ENCODE assay signal across 26 cellular contexts in the genomic region with DNA sequence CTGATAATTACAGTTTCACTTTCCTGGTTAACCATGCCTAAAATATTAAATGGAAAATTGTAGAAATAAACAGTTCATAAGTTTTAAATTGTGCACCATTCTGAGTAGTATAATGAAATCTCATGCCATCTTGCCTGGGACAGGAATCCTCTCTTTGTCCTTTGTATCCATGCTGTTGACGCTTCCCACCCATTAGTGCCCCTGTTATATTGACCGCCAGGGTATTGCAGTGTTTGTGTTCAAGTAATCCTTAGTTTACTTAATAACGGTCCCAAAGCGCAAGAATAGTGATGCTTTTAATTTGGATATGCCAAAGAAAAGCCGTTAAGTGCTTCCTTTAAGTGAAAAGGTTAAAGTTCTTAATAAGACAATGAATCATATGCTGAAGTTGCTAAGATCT. TPM values are rescaled to one million over a fixed set of nuclear protein-coding genes. Genes with fewer than 3 reads are reported as not detected.
DNase-seq lines count a peak whose midpoint lies in the region; ATAC-seq and TF ChIP-seq lines count a peak whose summit lies in the region.
"Had no signal": no experiment of that assay in that cellular context is flagged by ENCODE, and none has a peak within 500 bp of the region (broad histone marks: within the 10 kb centered on the region; RNA-seq: fewer than 3 reads in every experiment).

No MANE protein-coding gene starts in this region.

- CTCF ChIA-PET in Calu3 (lab: Charles Lee): no interaction called here
- CTCF ChIA-PET in mammary epithelial cell (lab: Charles Lee; ENCODE audit: low non-redundant PET): no interaction called here

- no peak overlapping the region for H2AFZ ChIP-seq in mammary epithelial cell (ENCODE audit: low read depth, low read length)

- BruUV-seq in Calu3 (replicated peaks; lab: Mats Ljungman, UMichigan): no TSS peak
- BruUV-seq in mammary epithelial cell (replicated peaks; lab: Mats Ljungman, UMichigan): no TSS peak

- H3K4me1 ChIP-seq in mammary epithelial cell (ENCODE audit: insufficient read depth, low read length): no peaks in the 10 kb centered on the region

- H3K4me3 ChIP-seq in mammary epithelial cell (replicated peaks in 1 of 3; ENCODE audit: insufficient read depth in 1 of 3, low read depth in 2 of 3, low read length in 3 of 3): no peak overlapping the region
- H3K4me3 ChIP-seq: adrenal gland, body of pancreas, ovary, right atrium auricular region, SK-N-MC had no signal

- no peak overlapping the region for H3K27ac ChIP-seq in mammary epithelial cell (ENCODE audit: insufficient read depth, low read depth, low read length)
- H3K27ac ChIP-seq: adrenal gland, body of pancreas, ovary, right atrium auricular region, SK-N-MC had no signal

- no peaks in the 10 kb centered on the region for H3K27me3 ChIP-seq in mammary epithelial cell (ENCODE audit: insufficient read depth, low read length)
- H3K27me3 ChIP-seq: adrenal gland, body of pancreas, ovary, right atrium auricular region had no signal

- no peak for ATAC-seq in central memory CD8-positive, alpha-beta T cell (replicated peaks; ENCODE audit: extremely low read depth, poor library complexity, severe bottlenecking)
- ATAC-seq: body of pancreas, left colon had no signal

- no peak overlapping the region for H3K4me2 ChIP-seq in mammary epithelial cell (ENCODE audit: insufficient read depth, low read depth, low read length)

- peak overlapping the region; percentile 77 for H3K27ac Mint-ChIP-seq in activated naive CD4-positive, alpha-beta T cell treated with anti-CD3 and anti-CD28 coated beads, Interleukin-2, amount 50 U/mL, for 24 hours
- peak overlapping the region; percentile 67 for H3K27ac Mint-ChIP-seq in Calu3 (ENCODE audit: unreplicated experiment)
- no peak overlapping the region for H3K27ac Mint-ChIP-seq in central memory CD8-positive, alpha-beta T cell (ENCODE audit: low read depth)
- peak overlapping the region; percentile 9 for H3K27ac Mint-ChIP-seq in progenitor cell of endocrine pancreas
- H3K27ac Mint-ChIP-seq: T-helper 1 cell treated with Interleukin-12 subunit alpha and Interleukin-12 subunit beta and Interleukin-4 antibody, amounts not matched to agents 30 μg/mL and 1 μg/mL, for 36 hours; type B pancreatic cell had no signal

- H3K9me3 ChIP-seq in mammary epithelial cell (replicated peaks; ENCODE audit: insufficient read depth, low read length): no peaks in the 10 kb centered on the region
- H3K9me3 ChIP-seq: adrenal gland, body of pancreas, ovary, right atrium auricular region had no signal

- no peak overlapping the region for H3K9ac ChIP-seq in mammary epithelial cell (ENCODE audit: insufficient read depth, low read length)

- peaks cover 86% of the 10 kb centered on the region for H3K79me2 ChIP-seq in mammary epithelial cell (ENCODE audit: insufficient read depth, low read length)

- intact Hi-C loops in Calu3 (cut with micrococcal nuclease; ENCODE audit: unreplicated experiment) (no loop called here), mammary epithelial cell (cut with micrococcal nuclease) (no loop called here)

- H3K36me3 Mint-ChIP-seq in activated naive CD4-positive, alpha-beta T cell treated with anti-CD3 and anti-CD28 coated beads, Interleukin-2, amount 50 U/mL, for 24 hours: peaks cover 4% of the 10 kb centered on the region
- H3K36me3 Mint-ChIP-seq in Calu3 (ENCODE audit: insufficient read depth, unreplicated experiment) (peaks cover 8% of the 10 kb centered on the region), progenitor cell of endocrine pancreas (ENCODE audit: insufficient read depth) (peaks cover 1% of the 10 kb centered on the region)
- peaks cover 2% of the 10 kb centered on the region for H3K36me3 Mint-ChIP-seq in central memory CD8-positive, alpha-beta T cell (ENCODE audit: insufficient read depth)
- H3K36me3 Mint-ChIP-seq: immature natural killer cell had no signal

- H3K4me3 Mint-ChIP-seq in activated naive CD4-positive, alpha-beta T cell treated with anti-CD3 and anti-CD28 coated beads, Interleukin-2, amount 50 U/mL, for 24 hours: no peak overlapping the region
- peak overlapping the region; percentile 60 for H3K4me3 Mint-ChIP-seq in Calu3 (ENCODE audit: low read depth, unreplicated experiment)
- H3K4me3 Mint-ChIP-seq in central memory CD8-positive, alpha-beta T cell: peak overlapping the region; percentile 1
- no peak overlapping the region for H3K4me3 Mint-ChIP-seq in progenitor cell of endocrine pancreas (ENCODE audit: low read depth)
- H3K4me3 Mint-ChIP-seq: immature natural killer cell; T-helper 1 cell treated with Interleukin-12 subunit alpha and Interleukin-12 subunit beta and Interleukin-4 antibody, amounts not matched to agents 30 μg/mL and 1 μg/mL, for 36 hours; type B pancreatic cell had no signal

- H3K27me3 Mint-ChIP-seq in activated naive CD4-positive, alpha-beta T cell treated with anti-CD3 and anti-CD28 coated beads, Interleukin-2, amount 50 U/mL, for 24 hours: no peaks in the 10 kb centered on the region
- no peaks in the 10 kb centered on the region for H3K27me3 Mint-ChIP-seq in Calu3 (ENCODE audit: unreplicated experiment)
- H3K27me3 Mint-ChIP-seq in central memory CD8-positive, alpha-beta T cell: no peaks in the 10 kb centered on the region
- H3K27me3 Mint-ChIP-seq in progenitor cell of endocrine pancreas: no peaks in the 10 kb centered on the region
- H3K27me3 Mint-ChIP-seq: type B pancreatic cell had no signal

- dilution Hi-C loops in mammary epithelial cell (cut with HindIII; ENCODE audit: low sequenced_read_pairs): no loop called here

- TF ChIP-seq CTCF in Calu3 (IDR thresholded peaks at IDR 0.05; ENCODE audit: unreplicated experiment) (no peak), progenitor cell of endocrine pancreas (IDR thresholded peaks at IDR 0.05; ENCODE audit: unreplicated experiment) (no peak), mammary epithelial cell (conservative IDR thresholded peaks at IDR 0.05 in 1 of 2, IDR thresholded peaks at IDR 0.05 in 1 of 2; ENCODE audit: extremely low read depth in 1 of 2, insufficient read depth in 1 of 2, low read depth in 1 of 2, low read length in 2 of 2) (no peak)

- 96% methylated on average over 5 of the region's 5 CpGs for WGBS in mammary epithelial cell (ENCODE audit: low coverage, missing lambda C conversion rate)

- H3K9me3 Mint-ChIP-seq in activated naive CD4-positive, alpha-beta T cell treated with anti-CD3 and anti-CD28 coated beads, Interleukin-2, amount 50 U/mL, for 24 hours: no peaks in the 10 kb centered on the region
- H3K9me3 Mint-ChIP-seq in Calu3 (ENCODE audit: low read depth, unreplicated experiment) (no peaks in the 10 kb centered on the region), progenitor cell of endocrine pancreas (ENCODE audit: low read depth) (no peaks in the 10 kb centered on the region)
- no peaks in the 10 kb centered on the region for H3K9me3 Mint-ChIP-seq in central memory CD8-positive, alpha-beta T cell
- H3K9me3 Mint-ChIP-seq: immature natural killer cell; T-helper 1 cell treated with Interleukin-12 subunit alpha and Interleukin-12 subunit beta and Interleukin-4 antibody, amounts not matched to agents 30 μg/mL and 1 μg/mL, for 36 hours; type B pancreatic cell had no signal

- in situ Hi-C loops in mammary epithelial cell (cut with MboI; ENCODE audit: low sequenced_read_pairs in 2 of 2): no loop called here

- peaks cover 1% of the 10 kb centered on the region for H4K20me1 ChIP-seq in mammary epithelial cell (ENCODE audit: insufficient read depth, low read length)

- no peaks in the 10 kb centered on the region for H3K36me3 ChIP-seq in mammary epithelial cell (ENCODE audit: insufficient read depth, low read length)
- H3K36me3 ChIP-seq: adrenal gland, ovary, right atrium auricular region had no signal

- DNase-seq in activated naive CD4-positive, alpha-beta T cell treated with anti-CD3 and anti-CD28 coated beads, Interleukin-2, amount 50 U/mL, for 16 hours: no peak
- no peak for DNase-seq in Calu3
- no peak for DNase-seq in central memory CD8-positive, alpha-beta T cell (ENCODE audit: low spot score in 2 of 2)
- no peak for DNase-seq in progenitor cell of endocrine pancreas (ENCODE audit: low spot score, unreplicated experiment)
- DNase-seq in mammary epithelial cell: no peak
- no peak for DNase-seq in NCI-H1436 (lab: John Stamatoyannopoulos, UW)
- DNase-seq: activated CD4-positive, alpha-beta T cell treated with anti-CD3 and anti-CD28 coated beads for 48 hours; adrenal gland; body of pancreas; C1 segment of cervical spinal cord; hypothalamus; immature natural killer cell; Kasumi-1; left colon; MV-4-11; NCI-H146; NCI-H2107; NCI-H510A; ovary; RPMI8226; stimulated activated CD4-positive, alpha-beta T cell treated with anti-CD3 and anti-CD28 coated beads, Interleukin-2, amount 100 ng/mL, for 24 hours had no signal

- H3K4me1 Mint-ChIP-seq in activated naive CD4-positive, alpha-beta T cell treated with anti-CD3 and anti-CD28 coated beads, Interleukin-2, amount 50 U/mL, for 24 hours: peaks cover 73% of the 10 kb centered on the region
- H3K4me1 Mint-ChIP-seq in Calu3 (ENCODE audit: low read depth, unreplicated experiment): peaks cover 65% of the 10 kb centered on the region
- H3K4me1 Mint-ChIP-seq in central memory CD8-positive, alpha-beta T cell: peaks cover 57% of the 10 kb centered on the region
- H3K4me1 Mint-ChIP-seq in progenitor cell of endocrine pancreas (ENCODE audit: low read depth): peaks cover 34% of the 10 kb centered on the region

RNA-seq across cellular contexts. Expression of a gene that starts 41.7 kb away (rescaled TPM):
- 36.6 and 37.8 TPM in 2 replicates for total RNA-seq in Calu3 (2022)
- 38.5 and 42.6 TPM in 2 replicates for total RNA-seq in progenitor cell of endocrine pancreas
- 10 to 100 TPM; 12.7 to 22.7 TPM for total RNA-seq in mammary epithelial cell
- polyA plus RNA-seq in mammary epithelial cell: 12.6 TPM
- 19.4 TPM for polyA minus RNA-seq in mammary epithelial cell

Comparison
In these comparisons a context has a peak if more than half of its experiments do, and no peak if none do; other contexts are left out.
1. H3K4me3 Mint-ChIP-seq: peak in Calu3 (single experiment) and central memory CD8-positive, alpha-beta T cell (single experiment); none in activated naive CD4-positive, alpha-beta T cell treated with anti-CD3 and anti-CD28 coated beads, Interleukin-2, amount 50 U/mL, for 24 hours (single experiment) and progenitor cell of endocrine pancreas (single experiment).